ENCODE assay signal across 1 cellular context in the genomic region with DNA sequence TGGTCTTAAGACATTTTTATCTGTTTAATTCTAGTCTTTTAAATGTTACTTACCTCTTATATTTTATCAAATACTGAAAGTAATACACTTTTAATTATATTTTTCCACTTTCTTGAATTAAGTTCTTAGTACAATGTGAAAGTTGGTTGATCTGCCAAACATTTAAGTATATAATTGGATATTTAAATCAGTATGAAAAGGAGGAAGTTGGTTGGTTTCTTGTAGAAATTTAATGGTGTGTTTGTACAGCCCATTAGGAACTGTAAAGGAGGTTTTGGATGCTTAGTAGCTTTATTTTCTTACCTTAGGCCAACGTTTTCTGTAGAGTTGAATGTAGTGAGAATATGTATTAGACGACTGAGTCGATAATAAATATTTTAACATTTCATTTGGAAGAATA.
TF ChIP-seq lines count a peak whose summit lies in the region.

No MANE protein-coding gene starts in this region.

TF ChIP-seq in K562, 482 proteins besides CTCF, POLR2A, EP300 and RAD21:
- TF ChIP-seq YY1 (IDR thresholded peaks at IDR 0.05; ENCODE audit: borderline replicate concordance in 1 of 3, control insufficient read depth in 1 of 3, extremely low read depth in 1 of 3, insufficient read depth in 3 of 3, insufficient read length in 1 of 3, insufficient replicate concordance in 2 of 3, low read depth in 1 of 3, low read length in 2 of 3): no peak
- 0 out of 2 replicates have a peak, but pooled peaks have one; percentile 19 for TF ChIP-seq SPI1 (IDR thresholded peaks at IDR 0.05; ENCODE audit: borderline replicate concordance, low read depth, low read length)
- TF ChIP-seq SMAD1 (IDR thresholded peaks at IDR 0.05; ENCODE audit: low read depth, low read length, partially characterized antibody): no peak
- TF ChIP-seq CC2D1A (IDR thresholded peaks at IDR 0.05): no peak
- no peak for TF ChIP-seq MAFF (IDR thresholded peaks at IDR 0.05; ENCODE audit: low read length)
- no peak for TF ChIP-seq ERF (CRISPR knock-in tag; IDR thresholded peaks at IDR 0.05)
- TF ChIP-seq PBX2 (CRISPR knock-in tag; IDR thresholded peaks at IDR 0.05; ENCODE audit: low read depth): no peak
- no peak for TF ChIP-seq PBX2 (tag; conservative IDR thresholded peaks at IDR 0.05; ENCODE audit: low read depth)
- TF ChIP-seq, protein P1, sequence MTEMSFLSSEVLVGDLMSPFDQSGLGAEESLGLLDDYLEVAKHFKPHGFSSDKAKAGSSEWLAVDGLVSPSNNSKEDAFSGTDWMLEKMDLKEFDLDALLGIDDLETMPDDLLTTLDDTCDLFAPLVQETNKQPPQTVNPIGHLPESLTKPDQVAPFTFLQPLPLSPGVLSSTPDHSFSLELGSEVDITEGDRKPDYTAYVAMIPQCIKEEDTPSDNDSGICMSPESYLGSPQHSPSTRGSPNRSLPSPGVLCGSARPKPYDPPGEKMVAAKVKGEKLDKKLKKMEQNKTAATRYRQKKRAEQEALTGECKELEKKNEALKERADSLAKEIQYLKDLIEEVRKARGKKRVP (CRISPR knock-in tag; IDR thresholded peaks at IDR 0.05): no peak
- peak in 1 of 2 experiments; percentile 7; a peak in 1 of 4 replicates for TF ChIP-seq MNT (conservative IDR thresholded peaks at IDR 0.05)
- TF ChIP-seq MCM3 (IDR thresholded peaks at IDR 0.05): no peak
- TF ChIP-seq, protein P2, sequence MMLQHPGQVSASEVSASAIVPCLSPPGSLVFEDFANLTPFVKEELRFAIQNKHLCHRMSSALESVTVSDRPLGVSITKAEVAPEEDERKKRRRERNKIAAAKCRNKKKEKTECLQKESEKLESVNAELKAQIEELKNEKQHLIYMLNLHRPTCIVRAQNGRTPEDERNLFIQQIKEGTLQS (IDR thresholded peaks at IDR 0.05): no peak
- TF ChIP-seq, protein P2 (CRISPR knock-in tag; conservative IDR thresholded peaks at IDR 0.05): no peak
- TF ChIP-seq ELF1 (tag; IDR thresholded peaks at IDR 0.05): peak; percentile 12; the same call in 1 of the 2 replicates
- no peak for TF ChIP-seq ZNF146 (CRISPR knock-in tag; IDR thresholded peaks at IDR 0.05; ENCODE audit: unreplicated experiment)
- TF ChIP-seq CBX3 (IDR thresholded peaks at IDR 0.05; ENCODE audit: borderline replicate concordance in 1 of 2, low read length in 2 of 2): no peak
- TF ChIP-seq, protein P3, sequence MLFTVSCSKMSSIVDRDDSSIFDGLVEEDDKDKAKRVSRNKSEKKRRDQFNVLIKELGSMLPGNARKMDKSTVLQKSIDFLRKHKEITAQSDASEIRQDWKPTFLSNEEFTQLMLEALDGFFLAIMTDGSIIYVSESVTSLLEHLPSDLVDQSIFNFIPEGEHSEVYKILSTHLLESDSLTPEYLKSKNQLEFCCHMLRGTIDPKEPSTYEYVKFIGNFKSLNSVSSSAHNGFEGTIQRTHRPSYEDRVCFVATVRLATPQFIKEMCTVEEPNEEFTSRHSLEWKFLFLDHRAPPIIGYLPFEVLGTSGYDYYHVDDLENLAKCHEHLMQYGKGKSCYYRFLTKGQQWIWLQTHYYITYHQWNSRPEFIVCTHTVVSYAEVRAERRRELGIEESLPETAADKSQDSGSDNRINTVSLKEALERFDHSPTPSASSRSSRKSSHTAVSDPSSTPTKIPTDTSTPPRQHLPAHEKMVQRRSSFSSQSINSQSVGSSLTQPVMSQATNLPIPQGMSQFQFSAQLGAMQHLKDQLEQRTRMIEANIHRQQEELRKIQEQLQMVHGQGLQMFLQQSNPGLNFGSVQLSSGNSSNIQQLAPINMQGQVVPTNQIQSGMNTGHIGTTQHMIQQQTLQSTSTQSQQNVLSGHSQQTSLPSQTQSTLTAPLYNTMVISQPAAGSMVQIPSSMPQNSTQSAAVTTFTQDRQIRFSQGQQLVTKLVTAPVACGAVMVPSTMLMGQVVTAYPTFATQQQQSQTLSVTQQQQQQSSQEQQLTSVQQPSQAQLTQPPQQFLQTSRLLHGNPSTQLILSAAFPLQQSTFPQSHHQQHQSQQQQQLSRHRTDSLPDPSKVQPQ (CRISPR knock-in tag; IDR thresholded peaks at IDR 0.05; ENCODE audit: borderline replicate concordance): no peak
